Comparison of ENCODE assay signal across 14 cellular contexts in the genomic region with DNA sequence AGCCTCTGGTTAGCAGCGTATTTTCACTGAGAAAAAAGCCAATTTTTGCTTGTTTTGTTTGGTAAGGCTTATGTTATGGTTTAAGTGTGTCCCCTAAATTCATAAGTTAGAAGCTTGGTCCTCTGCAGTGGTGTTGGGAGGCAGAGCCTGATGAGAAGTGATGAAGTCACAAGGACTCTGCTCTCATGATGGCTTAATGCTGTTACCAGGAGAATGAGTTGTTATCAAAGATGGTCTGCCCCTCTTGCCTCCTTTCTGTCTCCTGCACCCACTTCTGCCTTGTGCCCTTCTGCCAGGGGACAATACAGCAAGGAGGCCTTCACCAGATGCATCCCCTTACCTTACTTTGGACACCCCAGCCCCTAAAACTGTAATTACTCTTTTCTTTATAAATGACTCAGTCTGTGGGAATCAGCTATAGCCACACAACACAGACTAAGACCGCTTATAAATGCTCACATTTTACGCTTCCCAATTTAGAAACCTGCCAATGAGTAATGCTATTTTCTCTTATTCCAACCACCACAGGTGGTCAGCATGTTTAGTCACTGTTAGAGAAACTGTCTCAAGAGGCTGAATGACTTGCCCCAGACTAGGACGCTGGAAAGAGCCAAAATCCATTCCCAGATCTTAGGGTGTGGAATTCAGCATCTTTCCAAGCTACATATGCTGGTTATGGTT. TPM values are rescaled to one million over a fixed set of nuclear protein-coding genes. Genes with fewer than 3 reads are reported as not detected.
A peak's percentile ranks its signal among the peaks of the same experiment; 100 is the strongest.
DNase-seq lines count a peak whose midpoint lies in the region; ATAC-seq and TF ChIP-seq lines count a peak whose summit lies in the region.
"Had no signal": no experiment of that assay in that cellular context is flagged by ENCODE, and none has a peak within 500 bp of the region (broad histone marks: within the 10 kb centered on the region; RNA-seq: fewer than 3 reads in every experiment).

No MANE protein-coding gene starts in this region.

- H3K36me3 ChIP-seq in body of pancreas (replicated peaks in 1 of 2; ENCODE audit: insufficient read depth in 1 of 2, low read depth in 2 of 2) = peaks cover 0 to 3% of the 10 kb centered on the region in 2 donors
- H3K36me3 ChIP-seq: gastrocnemius medialis had no signal

- in situ Hi-C loops in GM13977 (cut with MboI; ENCODE audit: low pct_unique_long_range_greater_than_20kb, low sequenced_read_pairs, unreplicated experiment) = loop anchor here (10.0 kb wide), 1 partner anchor 160 kb away; no protein-coding TSS in a partner anchor

- no peaks in the 10 kb centered on the region for H3K27me3 ChIP-seq in body of pancreas
- H3K27me3 ChIP-seq: gastrocnemius medialis had no signal

- WGBS in body of pancreas, 2 donors = 93% methylated on average over 4 of the region's 4 CpGs

- ATAC-seq in GM21423 (IDR thresholded peaks at IDR 0.05; ENCODE audit: unreplicated experiment) = peak; percentile 36
- ATAC-seq in HG03442 (IDR thresholded peaks at IDR 0.05; ENCODE audit: unreplicated experiment) = peak; percentile 65
- ATAC-seq in body of pancreas = no peak
- ATAC-seq: gastrocnemius medialis had no signal

- TF ChIP-seq CTCF in GM13977 (IDR thresholded peaks at IDR 0.05; ENCODE audit: extremely low read depth, insufficient read depth, missing control alignments) (no peak), fibroblast of mammary gland (conservative IDR thresholded peaks at IDR 0.05; ENCODE audit: control insufficient read depth, insufficient read depth, low read depth, low read length) (no peak), body of pancreas (IDR thresholded peaks at IDR 0.05) (no peak)

- H3K9me3 ChIP-seq in body of pancreas = no peaks in the 10 kb centered on the region
- H3K9me3 ChIP-seq: gastrocnemius medialis had no signal

- H3K4me1 ChIP-seq in body of pancreas = no peaks in the 10 kb centered on the region

- no peak overlapping the region for H3K27ac ChIP-seq in body of pancreas
- H3K27ac ChIP-seq: gastrocnemius medialis, RWPE1, VCaP had no signal

- intact Hi-C loops in body of pancreas (cut with DNase I) = no loop called here

- H3K4me3 ChIP-seq in fibroblast of mammary gland (ENCODE audit: control insufficient read depth, low read depth, low read length) (no peak overlapping the region), body of pancreas (no peak overlapping the region)
- H3K4me3 ChIP-seq: gastrocnemius medialis, lung had no signal

- no peak for TF ChIP-seq POLR2A in body of pancreas (IDR thresholded peaks at IDR 0.05)

- DNase-seq in GM13977 (ENCODE audit: low spot score) = peak; percentile 59
- DNase-seq in fibroblast of mammary gland (ENCODE audit: low read depth) = peak; percentile 58
- no peak for DNase-seq in LoVo (ENCODE audit: low spot score)
- DNase-seq in pons (ENCODE audit: low spot score) = no peak
- DNase-seq in body of pancreas = no peak
- no peak for DNase-seq in NCI-H748 (lab: John Stamatoyannopoulos, UW; ENCODE audit: unreplicated experiment)
- DNase-seq: CD4-positive, alpha-beta memory T cell; cortex of kidney; gastrocnemius medialis had no signal

RNA-seq across cellular contexts. Expression of gene PKD1L1, which starts 6.1 kb away (rescaled TPM):
- 1 to 10 TPM in 1 of 2 donors, under 1 TPM in 1; 0.26 to 4.0 TPM for total RNA-seq in body of pancreas

RNA-seq across cellular contexts. Expression of gene HUS1, which starts 25.0 kb away (rescaled TPM):
- 10 to 100 TPM; 15.2 to 16.9 TPM for total RNA-seq in body of pancreas

Comparison
In these comparisons a context has a peak if more than half of its experiments do, and no peak if none do; other contexts are left out.
1. DNase-seq: peak in GM13977 (single experiment) and fibroblast of mammary gland (single experiment); none in LoVo (single experiment), pons (single experiment), body of pancreas (0 of 4) and NCI-H748 (single experiment).